In genomic region chr21:29538115-29538514, GRCh38 we compare ENCODE assay signal across 22 cellular contexts.
DNase-seq lines count a peak whose midpoint lies in the region; TF ChIP-seq lines count a peak whose summit lies in the region.
"Had no signal": no experiment of that assay in that cellular context is flagged by ENCODE, and none has a peak within 500 bp of the region (broad histone marks: within the 10 kb centered on the region; RNA-seq: fewer than 3 reads in every experiment).

No MANE protein-coding gene starts in this region.

- H3K4me3 Mint-ChIP-seq in chondrocyte (ENCODE audit: unreplicated experiment) (no peak overlapping the region), mesothelial cell of epicardium (no peak overlapping the region)
- H3K4me3 Mint-ChIP-seq: activated CD8-positive, alpha-beta T cell treated with anti-CD3 and anti-CD28 coated beads for 36 hours; activated naive CD4-positive, alpha-beta T cell treated with anti-CD3 and anti-CD28 coated beads, Interleukin-2, amount 10 ng/mL, durations not matched to agents 7 days and 5 days; CD4-positive, alpha-beta memory T cell; neural progenitor cell; T-helper 2 cell treated with Interferon-gamma antibody and Interleukin-4, amounts not matched to agents 5 μg/mL and 100 μg/mL, for 36 hours; WTC11 had no signal

- H3K27ac Mint-ChIP-seq in chondrocyte (ENCODE audit: unreplicated experiment) = peak overlapping the region; percentile 25
- peak overlapping the region; percentile 61 for H3K27ac Mint-ChIP-seq in mesothelial cell of epicardium
- H3K27ac Mint-ChIP-seq: activated CD8-positive, alpha-beta T cell treated with anti-CD3 and anti-CD28 coated beads for 36 hours; activated naive CD4-positive, alpha-beta T cell treated with anti-CD3 and anti-CD28 coated beads, Interleukin-2, amount 10 ng/mL, durations not matched to agents 7 days and 5 days; CD4-positive, alpha-beta memory T cell; neural progenitor cell; T-helper 2 cell treated with Interferon-gamma antibody and Interleukin-4, amounts not matched to agents 5 μg/mL and 100 μg/mL, for 36 hours; WTC11 had no signal

- no peak for TF ChIP-seq POLR2A in ovary (IDR thresholded peaks at IDR 0.05)

- H3K27me3 Mint-ChIP-seq in chondrocyte (ENCODE audit: low read depth) = no peaks in the 10 kb centered on the region
- H3K27me3 Mint-ChIP-seq in mesothelial cell of epicardium (ENCODE audit: low read depth) = no peaks in the 10 kb centered on the region
- H3K27me3 Mint-ChIP-seq: activated CD8-positive, alpha-beta T cell treated with anti-CD3 and anti-CD28 coated beads for 36 hours; activated naive CD4-positive, alpha-beta T cell treated with anti-CD3 and anti-CD28 coated beads, Interleukin-2, amount 10 ng/mL, durations not matched to agents 7 days and 5 days; CD4-positive, alpha-beta memory T cell had no signal

- peak overlapping the region; percentile 61 for H3K27ac ChIP-seq in SJSA1
- no peak overlapping the region for H3K27ac ChIP-seq in ovary
- H3K27ac ChIP-seq: body of pancreas, left ventricle myocardium inferior, neural progenitor cell had no signal

- no peak for TF ChIP-seq EP300 in ovary (IDR thresholded peaks at IDR 0.05)

- TF ChIP-seq CTCF in chondrocyte (IDR thresholded peaks at IDR 0.05) = no peak
- TF ChIP-seq CTCF in mesothelial cell of epicardium (IDR thresholded peaks at IDR 0.05; ENCODE audit: unreplicated experiment) = no peak
- no peak for TF ChIP-seq CTCF in GM10248 (IDR thresholded peaks at IDR 0.05; ENCODE audit: control extremely low read depth, extremely low read depth, low read depth, missing control alignments)
- TF ChIP-seq CTCF in ovary (IDR thresholded peaks at IDR 0.05) = no peak

- CTCF ChIA-PET in GM10248 (lab: Yijun Ruan, JAX) = no interaction called here

- H3K36me3 ChIP-seq in SJSA1 (no peaks in the 10 kb centered on the region), ovary (no peaks in the 10 kb centered on the region)
- H3K36me3 ChIP-seq: left ventricle myocardium inferior, neural progenitor cell had no signal

- H3K4me3 ChIP-seq in SJSA1 (no peak overlapping the region), ovary (no peak overlapping the region)
- H3K4me3 ChIP-seq: body of pancreas, left ventricle myocardium inferior, neural progenitor cell had no signal

- peaks cover 6% of the 10 kb centered on the region for H3K9me3 Mint-ChIP-seq in chondrocyte (ENCODE audit: low read depth)
- peaks cover 11% of the 10 kb centered on the region for H3K9me3 Mint-ChIP-seq in mesothelial cell of epicardium
- H3K9me3 Mint-ChIP-seq: neural progenitor cell had no signal

- H3K36me3 Mint-ChIP-seq in chondrocyte (ENCODE audit: low read depth) (peaks cover 1% of the 10 kb centered on the region), mesothelial cell of epicardium (peaks cover 8% of the 10 kb centered on the region)
- H3K36me3 Mint-ChIP-seq: activated naive CD4-positive, alpha-beta T cell treated with anti-CD3 and anti-CD28 coated beads, Interleukin-2, amount 10 ng/mL, durations not matched to agents 7 days and 5 days; neural progenitor cell; WTC11 had no signal

- intact Hi-C loops in ovary (cut with DNase I) = loop anchor here in 1 of 4 donors (5.0 kb wide), 1 partner anchor 1864 kb away; no protein-coding TSS in a partner anchor

- POLR2A ChIA-PET in GM10248 (lab: Yijun Ruan, JAX) = no interaction called here

- H3K27me3 ChIP-seq in SJSA1 (replicated peaks) (no peaks in the 10 kb centered on the region), ovary (no peaks in the 10 kb centered on the region)
- H3K27me3 ChIP-seq: body of pancreas, neural progenitor cell had no signal

- no peaks in the 10 kb centered on the region for H3K9me3 ChIP-seq in SJSA1 (replicated peaks)
- no peaks in the 10 kb centered on the region for H3K9me3 ChIP-seq in ovary
- H3K9me3 ChIP-seq: body of pancreas, left ventricle myocardium inferior had no signal

- H3K4me1 Mint-ChIP-seq in chondrocyte (ENCODE audit: low read depth) = peaks cover 35% of the 10 kb centered on the region
- peaks cover 6% of the 10 kb centered on the region for H3K4me1 Mint-ChIP-seq in mesothelial cell of epicardium
- H3K4me1 Mint-ChIP-seq: activated naive CD4-positive, alpha-beta T cell treated with anti-CD3 and anti-CD28 coated beads, Interleukin-2, amount 10 ng/mL, durations not matched to agents 7 days and 5 days; CD4-positive, alpha-beta memory T cell; neural progenitor cell; WTC11 had no signal

- DNase-seq in AG20443 (ENCODE audit: low spot score) (peak; percentile 11), SJSA1 (ENCODE audit: low read depth in 1 of 2, low spot score in 2 of 2) (peak in 1 of 2 experiments; percentile 54), chondrocyte (ENCODE audit: low spot score) (no peak), mesothelial cell of epicardium (ENCODE audit: low spot score in 2 of 2, unreplicated experiment in 2 of 2) (no peak), GM10248 (ENCODE audit: extremely low spot score) (no peak), ovary (no peak), amniotic stem cell (lab: John Stamatoyannopoulos, UW) (no peak)
- no peak for DNase-seq in activated CD4-positive, alpha-beta T cell treated with anti-CD3 and anti-CD28 coated beads for 48 hours
- DNase-seq: ACHN; activated CD8-positive, alpha-beta T cell treated with anti-CD3 and anti-CD28 coated beads for 36 hours; activated naive CD4-positive, alpha-beta T cell treated with anti-CD3 and anti-CD28 coated beads, Interleukin-2, amount 10 ng/mL, durations not matched to agents 7 days and 5 days; activated T-cell treated with anti-CD3 and anti-CD28 coated beads, Interleukin-2, amount 50 U/mL, for 1 hour; body of pancreas; CD4-positive, alpha-beta memory T cell; dermis blood vessel endothelial cell; Kasumi-1; left ventricle myocardium inferior; NCI-H69; SHP77 had no signal

- H3K4me1 ChIP-seq in SJSA1 (replicated peaks) (peaks cover 29% of the 10 kb centered on the region), ovary (ENCODE audit: insufficient read depth) (peaks cover 2% of the 10 kb centered on the region)
- H3K4me1 ChIP-seq: left ventricle myocardium inferior, neural progenitor cell had no signal
